In the genomic region with DNA sequence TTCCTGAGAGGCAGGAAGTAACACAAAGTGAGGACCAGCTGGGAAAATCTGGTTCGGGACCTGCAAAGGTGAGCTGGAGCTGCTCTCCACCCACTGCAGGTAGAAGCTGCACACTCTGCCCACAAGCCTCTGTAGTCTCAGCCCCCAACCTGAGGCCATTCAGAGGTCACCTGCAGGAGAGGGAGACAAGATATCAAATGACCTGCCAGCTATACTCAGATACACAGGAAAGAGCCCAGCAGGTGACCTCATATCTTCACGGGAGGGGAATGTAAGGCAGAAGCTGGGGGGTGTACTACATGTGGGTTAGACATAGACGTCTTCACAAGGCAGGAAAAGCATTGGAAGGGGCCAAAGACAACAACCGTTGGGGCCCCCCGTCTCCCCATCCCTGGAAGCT, we compare ENCODE assay signal across 15 cellular contexts.
"Had no signal": no experiment of that assay in that cellular context is flagged by ENCODE, and none has a peak within 500 bp of the region (broad histone marks: within the 10 kb centered on the region; RNA-seq: fewer than 3 reads in every experiment).

No MANE protein-coding gene starts in this region.

- H3K9me3 ChIP-seq: neutrophil, transverse colon, vagina had no signal

- H3K4me1 ChIP-seq: gastroesophageal sphincter, vagina had no signal

- H3K4me3 ChIP-seq: gastroesophageal sphincter, transverse colon, vagina had no signal

- H3K4me3 Mint-ChIP-seq: activated B cell treated with CpG ODN at 0.5 μM for 24 hours; activated CD8-positive, alpha-beta T cell treated with anti-CD3 and anti-CD28 coated beads for 36 hours; activated T-cell treated with anti-CD3 and anti-CD28 coated beads, Interleukin-2, amount 50 U/mL, for 4 hours; naive thymus-derived CD8-positive, alpha-beta T cell had no signal

- H3K36me3 ChIP-seq: gastroesophageal sphincter, neutrophil, transverse colon, vagina had no signal

- H3K27me3 Mint-ChIP-seq: activated B cell treated with CpG ODN at 0.5 μM for 24 hours had no signal

- H3K27ac Mint-ChIP-seq: activated B cell treated with CpG ODN at 0.5 μM for 24 hours; activated CD8-positive, alpha-beta T cell treated with anti-CD3 and anti-CD28 coated beads for 36 hours; activated naive CD4-positive, alpha-beta T cell treated with anti-CD3 and anti-CD28 coated beads, Interleukin-2, amount 50 U/mL, for 72 hours; naive thymus-derived CD8-positive, alpha-beta T cell had no signal

- H3K9me3 Mint-ChIP-seq: activated CD8-positive, alpha-beta T cell treated with anti-CD3 and anti-CD28 coated beads for 36 hours; activated naive CD4-positive, alpha-beta T cell treated with anti-CD3 and anti-CD28 coated beads, Interleukin-2, amount 50 U/mL, for 72 hours; activated T-cell treated with anti-CD3 and anti-CD28 coated beads, Interleukin-2, amount 50 U/mL, for 4 hours had no signal

- DNase-seq: activated B cell treated with CpG ODN at 0.5 μM for 24 hours; activated CD4-positive, alpha-beta T cell treated with anti-CD3 and anti-CD28 coated beads for 48 hours; activated CD8-positive, alpha-beta T cell treated with anti-CD3 and anti-CD28 coated beads for 36 hours; activated effector memory CD4-positive, alpha-beta T cell treated with anti-CD3 and anti-CD28 coated beads, Interleukin-2, amount 50 U/mL, for 16 hours; activated T-cell treated with anti-CD3 and anti-CD28 coated beads, Interleukin-2, amount 50 U/mL, for 4 hours; caudate nucleus; naive thymus-derived CD8-positive, alpha-beta T cell; stimulated activated CD4-positive, alpha-beta T cell treated with anti-CD3 and anti-CD28 coated beads, Interleukin-2, amount 100 ng/mL, for 48 hours; stimulated activated naive CD4-positive, alpha-beta T cell treated with Interleukin-2 at 50 U/mL for 16 hours; transverse colon had no signal

- H3K4me1 Mint-ChIP-seq: activated B cell treated with CpG ODN at 0.5 μM for 24 hours; naive thymus-derived CD8-positive, alpha-beta T cell had no signal

- H3K36me3 Mint-ChIP-seq: activated naive CD4-positive, alpha-beta T cell treated with anti-CD3 and anti-CD28 coated beads, Interleukin-2, amount 50 U/mL, for 72 hours; naive thymus-derived CD8-positive, alpha-beta T cell had no signal

- H3K27me3 ChIP-seq: gastroesophageal sphincter, neutrophil, transverse colon, vagina had no signal

- H3K27ac ChIP-seq: gastroesophageal sphincter, neutrophil, transverse colon, vagina had no signal

- ATAC-seq: activated CD8-positive, alpha-beta T cell treated with anti-CD3 and anti-CD28 coated beads for 36 hours; activated naive CD4-positive, alpha-beta T cell treated with anti-CD3 and anti-CD28 coated beads, Interleukin-2, amount 50 U/mL, for 72 hours; activated T-cell treated with anti-CD3 and anti-CD28 coated beads, Interleukin-2, amount 50 U/mL, for 4 hours; gastroesophageal sphincter; left lobe of liver; naive thymus-derived CD8-positive, alpha-beta T cell had no signal
